Comparison of ENCODE assay signal across 8 cellular contexts in genomic region chr1:8815582-8816285, GRCh38. TPM values are rescaled to one million over a fixed set of nuclear protein-coding genes. Genes with fewer than 3 reads are reported as not detected.
DNase-seq lines count a peak whose midpoint lies in the region; ATAC-seq and TF ChIP-seq lines count a peak whose summit lies in the region.

No MANE protein-coding gene starts in this region.

- H3K9ac ChIP-seq in colonic mucosa (ENCODE audit: low read depth in 2 of 2, low read length in 2 of 2): peak overlapping the region in 1 of 2 donors; percentile 94
- peak overlapping the region; percentile 99 for H3K9ac ChIP-seq in mucosa of stomach (ENCODE audit: low read length)

- H3K9me3 ChIP-seq in colonic mucosa (no peaks in the 10 kb centered on the region), mucosa of stomach (ENCODE audit: control insufficient read depth, low read length) (no peaks in the 10 kb centered on the region)

- peak; percentile 45 for DNase-seq in NCI-H1092 treated with DMSO at 0.1 percent for 48 hours (lab: John Stamatoyannopoulos, UW)
- no peak for DNase-seq in NCI-H1092 (lab: John Stamatoyannopoulos, UW)
- peak; percentile 68 for DNase-seq in NCI-H82 (lab: John Stamatoyannopoulos, UW)
- DNase-seq in colonic mucosa: peak; percentile 40
- no peak for DNase-seq in iPS-NIHi7 (ENCODE audit: extremely low spot score)
- no peak for DNase-seq in NCI-H1436 (lab: John Stamatoyannopoulos, UW)

- intact Hi-C loops in colonic mucosa (cut with DNase I): no loop called here

- H3K4me1 ChIP-seq in colonic mucosa (peaks cover 3% of the 10 kb centered on the region), mucosa of stomach (ENCODE audit: control insufficient read depth, insufficient read depth, low read length) (peaks cover 25% of the 10 kb centered on the region)

- no peaks in the 10 kb centered on the region for H3K36me3 ChIP-seq in colonic mucosa
- H3K36me3 ChIP-seq in mucosa of stomach (ENCODE audit: control insufficient read depth, insufficient read depth, low read length): no peaks in the 10 kb centered on the region

- H3K27ac ChIP-seq in colonic mucosa: peak overlapping the region; percentile 83

- H3K4me3 ChIP-seq in colonic mucosa (no peak overlapping the region), mucosa of stomach (ENCODE audit: low read length) (no peak overlapping the region)

- H3K27me3 ChIP-seq in colonic mucosa: no peaks in the 10 kb centered on the region
- H3K27me3 ChIP-seq in mucosa of stomach (ENCODE audit: control insufficient read depth, insufficient read depth, low read length): no peaks in the 10 kb centered on the region

- no peak for ATAC-seq in GM21529 (IDR thresholded peaks at IDR 0.05; ENCODE audit: unreplicated experiment)

- TF ChIP-seq CTCF in colonic mucosa (IDR thresholded peaks at IDR 0.05): no peak

RNA-seq across cellular contexts. Expression of gene RERE, which starts 1.7 kb away (rescaled TPM):
- total RNA-seq in colonic mucosa: 100 to 1,000 TPM in 1 of 2 donors, 10 to 100 TPM in 1; 96.0 to 105 TPM

Comparison
In these comparisons a context has a peak if more than half of its experiments do, and no peak if none do; other contexts are left out.
1. DNase-seq: peak in NCI-H1092 treated with DMSO at 0.1 percent for 48 hours (single experiment), NCI-H82 (single experiment) and colonic mucosa (single experiment); none in NCI-H1092 (single experiment), iPS-NIHi7 (single experiment) and NCI-H1436 (single experiment).